26 cellular contexts compared by ENCODE assay signal in genomic region chr1:178580876-178581275, GRCh38.
DNase-seq lines count a peak whose midpoint lies in the region; ATAC-seq and TF ChIP-seq lines count a peak whose summit lies in the region.
"Had no signal": no experiment of that assay in that cellular context is flagged by ENCODE, and none has a peak within 500 bp of the region (broad histone marks: within the 10 kb centered on the region; RNA-seq: fewer than 3 reads in every experiment).

No MANE protein-coding gene starts in this region.

- intact Hi-C loops in spleen (cut with DNase I; ENCODE audit: low total_unique reads) (no loop called here), right cardiac atrium (cut with DNase I) (no loop called here)

- no peak overlapping the region for H3K4me3 ChIP-seq in spleen
- H3K4me3 ChIP-seq in foreskin fibroblast (ENCODE audit: low read depth in 1 of 2, low read length in 2 of 2) = no peak overlapping the region
- H3K4me3 ChIP-seq in right cardiac atrium (ENCODE audit: low read length) = no peak overlapping the region
- H3K4me3 ChIP-seq: lung, ovary, right atrium auricular region, thoracic aorta had no signal

- TF ChIP-seq CTCF in spleen (IDR thresholded peaks at IDR 0.05 in 8 of 11, conservative IDR thresholded peaks at IDR 0.05 in 3 of 11) = no peak
- TF ChIP-seq CTCF in foreskin fibroblast (IDR thresholded peaks at IDR 0.05; ENCODE audit: low read depth, low read length) = no peak

- WGBS in spleen, 5 donors = 72 to 82% (median 78%) methylated on average over 5 of the region's 5 CpGs
- WGBS in right cardiac atrium = 88% methylated on average over 5 of the region's 5 CpGs

- ATAC-seq in GM18873 (IDR thresholded peaks at IDR 0.05; ENCODE audit: low FRiP score, unreplicated experiment) (peak; percentile 1), HG02642 (IDR thresholded peaks at IDR 0.05; ENCODE audit: poor library complexity, unreplicated experiment) (peak; percentile 1), T-helper 17 cell (no peak), right cardiac atrium (no peak)
- ATAC-seq: activated CD8-positive, alpha-beta memory T cell treated with anti-CD3 and anti-CD28 coated beads, Interleukin-2, amount 10 ng/mL, durations not matched to agents 7 days and 5 days; SK-N-SH treated with all-trans-retinoic acid at 6 μM for 48 hours had no signal

- H3K36me3 ChIP-seq in spleen = no peaks in the 10 kb centered on the region
- H3K36me3 ChIP-seq: ovary, right atrium auricular region, thoracic aorta had no signal

- H3K36me3 Mint-ChIP-seq in T-helper 17 cell (ENCODE audit: low read depth) = no peaks in the 10 kb centered on the region
- H3K36me3 Mint-ChIP-seq in T-helper 2 cell treated with Interferon-gamma antibody and Interleukin-4, amounts not matched to agents 5 μg/mL and 100 μg/mL, for 36 hours (ENCODE audit: low read depth) = no peaks in the 10 kb centered on the region
- H3K36me3 Mint-ChIP-seq: activated CD8-positive, alpha-beta memory T cell treated with anti-CD3 and anti-CD28 coated beads, Interleukin-2, amount 10 ng/mL, durations not matched to agents 7 days and 5 days; activated naive CD8-positive, alpha-beta T cell had no signal

- no peak overlapping the region for H3K27ac Mint-ChIP-seq in T-helper 17 cell
- H3K27ac Mint-ChIP-seq in T-helper 2 cell treated with Interferon-gamma antibody and Interleukin-4, amounts not matched to agents 5 μg/mL and 100 μg/mL, for 36 hours = no peak overlapping the region
- H3K27ac Mint-ChIP-seq: activated CD8-positive, alpha-beta memory T cell treated with anti-CD3 and anti-CD28 coated beads, Interleukin-2, amount 10 ng/mL, durations not matched to agents 7 days and 5 days; activated naive CD8-positive, alpha-beta T cell; CD4-positive, alpha-beta T cell; HFFc6 had no signal

- TF ChIP-seq POLR2A in spleen (IDR thresholded peaks at IDR 0.05) = no peak

- no peaks in the 10 kb centered on the region for H3K9me3 Mint-ChIP-seq in T-helper 2 cell treated with Interferon-gamma antibody and Interleukin-4, amounts not matched to agents 5 μg/mL and 100 μg/mL, for 36 hours
- H3K9me3 Mint-ChIP-seq: CD4-positive, alpha-beta T cell; HFFc6 had no signal

- peak overlapping the region; percentile 56 for H3K4me3 Mint-ChIP-seq in T-helper 17 cell
- H3K4me3 Mint-ChIP-seq in T-helper 2 cell treated with Interferon-gamma antibody and Interleukin-4, amounts not matched to agents 5 μg/mL and 100 μg/mL, for 36 hours = no peak overlapping the region
- H3K4me3 Mint-ChIP-seq: activated CD8-positive, alpha-beta memory T cell treated with anti-CD3 and anti-CD28 coated beads, Interleukin-2, amount 10 ng/mL, durations not matched to agents 7 days and 5 days; activated naive CD8-positive, alpha-beta T cell; CD4-positive, alpha-beta T cell; HFFc6 had no signal

- H3K9me3 ChIP-seq in T-helper 17 cell (ENCODE audit: control insufficient read depth, low read length, poor library complexity, severe bottlenecking) = no peaks in the 10 kb centered on the region
- no peaks in the 10 kb centered on the region for H3K9me3 ChIP-seq in spleen
- no peaks in the 10 kb centered on the region for H3K9me3 ChIP-seq in right cardiac atrium (ENCODE audit: control insufficient read depth, low read length)
- H3K9me3 ChIP-seq: ovary, right atrium auricular region, thoracic aorta had no signal

- peaks cover 3 to 94% (median 37%) of the 10 kb centered on the region in 6 donors for H3K4me1 ChIP-seq in spleen
- peaks cover 2% of the 10 kb centered on the region for H3K4me1 ChIP-seq in right cardiac atrium (ENCODE audit: control insufficient read depth, insufficient read depth, low read length)

- peaks cover 3% of the 10 kb centered on the region for H3K4me1 Mint-ChIP-seq in T-helper 17 cell
- no peaks in the 10 kb centered on the region for H3K4me1 Mint-ChIP-seq in T-helper 2 cell treated with Interferon-gamma antibody and Interleukin-4, amounts not matched to agents 5 μg/mL and 100 μg/mL, for 36 hours (ENCODE audit: low read depth)
- H3K4me1 Mint-ChIP-seq: activated CD8-positive, alpha-beta memory T cell treated with anti-CD3 and anti-CD28 coated beads, Interleukin-2, amount 10 ng/mL, durations not matched to agents 7 days and 5 days had no signal

- H3K27me3 ChIP-seq in spleen (replicated peaks in 1 of 7) (no peaks in the 10 kb centered on the region), right cardiac atrium (ENCODE audit: control insufficient read depth, insufficient read depth) (no peaks in the 10 kb centered on the region)
- H3K27me3 ChIP-seq: ovary, right atrium auricular region had no signal

- DNase-seq in T-helper 17 cell (no peak), spleen (no peak), foreskin fibroblast (no peak), right cardiac atrium (no peak)
- no peak for DNase-seq in T-helper 2 cell treated with Interferon-gamma antibody and Interleukin-4, amounts not matched to agents 5 μg/mL and 100 μg/mL, for 36 hours (ENCODE audit: low spot score)
- DNase-seq: activated CD4-positive, alpha-beta T cell treated with anti-CD3 and anti-CD28 coated beads for 4 hours; activated CD8-positive, alpha-beta memory T cell treated with anti-CD3 and anti-CD28 coated beads, Interleukin-2, amount 10 ng/mL, durations not matched to agents 7 days and 5 days; CD4-positive, alpha-beta T cell; cerebellar nuclear complex; DMS153; GDM1; HFFc6; hypothalamus; NCI-H1092; NCI-H2029; NCI-H446 treated with DMSO at 0.1 percent for 48 hours had no signal

- H3K27ac ChIP-seq in spleen (peak overlapping the region; percentile 48 to 89 (median 76)), right cardiac atrium (ENCODE audit: low read length) (no peak overlapping the region)
- H3K27ac ChIP-seq: epithelial cell of prostate, KMS-11, ovary, right atrium auricular region, thoracic aorta had no signal

- peaks cover 24% of the 10 kb centered on the region for H3K27me3 Mint-ChIP-seq in T-helper 17 cell
- H3K27me3 Mint-ChIP-seq in T-helper 2 cell treated with Interferon-gamma antibody and Interleukin-4, amounts not matched to agents 5 μg/mL and 100 μg/mL, for 36 hours (ENCODE audit: low read depth) = peaks cover 2% of the 10 kb centered on the region
- H3K27me3 Mint-ChIP-seq: activated naive CD8-positive, alpha-beta T cell had no signal

Comparison
In these comparisons a context has a peak if more than half of its experiments do, and no peak if none do; other contexts are left out.
1. ATAC-seq: peak in GM18873 (single experiment) and HG02642 (single experiment); none in T-helper 17 cell (single experiment) and right cardiac atrium (0 of 2).